1 cellular context compared by ENCODE assay signal in genomic region chr7:50446542-50446960, GRCh38.
A peak's percentile ranks its signal among the peaks of the same experiment; 100 is the strongest.
TF ChIP-seq lines count a peak whose summit lies in the region.

No MANE protein-coding gene starts in this region.

TF ChIP-seq in HCT116, 20 proteins besides CTCF, POLR2A, EP300 and RAD21 (continued from another document):
- TF ChIP-seq REST (IDR thresholded peaks at IDR 0.05; ENCODE audit: low read depth) (no peak), CBX3 (IDR thresholded peaks at IDR 0.05; ENCODE audit: low read depth) (peak; percentile 96), SP1 (IDR thresholded peaks at IDR 0.05; ENCODE audit: low read depth) (peak; percentile 96), SRF (IDR thresholded peaks at IDR 0.05; ENCODE audit: low read depth) (peak; percentile 89)
TF ChIP-seq in HCT116: peak in this region for 14.
